14 cellular contexts compared by ENCODE assay signal in the genomic region with DNA sequence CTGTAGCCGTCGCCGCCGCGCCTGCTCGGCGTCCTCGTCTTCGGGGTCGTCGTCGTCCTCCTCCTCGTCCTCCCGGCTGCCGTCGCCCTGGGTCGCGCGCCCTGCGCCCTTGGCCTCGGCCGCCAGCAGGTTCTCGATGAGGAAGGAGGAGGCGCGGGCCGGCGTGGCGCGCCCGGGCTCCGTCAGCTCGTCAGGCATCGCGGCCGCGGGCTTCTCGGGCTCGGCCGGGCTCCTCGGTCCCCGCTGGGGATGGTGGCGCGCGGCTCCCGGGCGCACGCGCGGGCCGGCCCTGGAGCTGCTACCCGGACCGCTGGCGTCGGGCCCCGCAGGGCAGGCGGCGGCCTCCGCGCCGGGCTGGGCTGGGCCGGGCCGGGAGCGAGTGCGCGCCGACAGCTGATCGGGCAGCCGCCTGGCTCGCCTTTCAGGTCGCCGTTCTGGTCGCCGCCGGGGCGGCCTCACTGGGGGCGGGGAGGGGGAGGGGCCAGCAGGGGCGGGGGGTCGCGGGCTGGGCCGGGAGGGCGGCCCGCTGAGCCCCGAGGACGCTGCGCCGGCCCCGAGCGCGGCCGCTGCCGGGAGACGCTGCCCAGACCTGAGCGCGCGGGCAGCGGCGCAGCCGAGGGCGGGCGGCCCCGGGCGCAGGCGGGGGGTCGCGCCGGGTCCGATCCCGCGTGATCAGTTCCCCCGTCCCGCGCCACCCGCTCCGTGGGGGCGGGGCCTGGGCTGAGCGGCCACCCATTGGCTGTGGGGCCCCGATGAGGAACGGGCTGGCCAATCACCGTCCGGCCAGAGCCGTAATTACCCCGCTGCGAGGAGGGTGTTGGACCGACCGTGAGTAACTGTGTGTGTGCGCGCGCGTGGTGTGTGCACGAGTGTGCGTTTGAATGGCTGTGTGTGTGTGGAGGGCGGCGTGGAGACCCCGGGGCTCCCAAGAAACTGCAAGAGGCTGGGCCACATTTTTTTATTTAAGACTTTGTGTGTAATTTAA. TPM values are rescaled to one million over a fixed set of nuclear protein-coding genes. Genes with fewer than 3 reads are reported as not detected.
DNase-seq lines count a peak whose midpoint lies in the region; ATAC-seq and TF ChIP-seq lines count a peak whose summit lies in the region.
"Had no signal": no experiment of that assay in that cellular context is flagged by ENCODE, and none has a peak within 500 bp of the region (broad histone marks: within the 10 kb centered on the region; RNA-seq: fewer than 3 reads in every experiment).

Gene HMX1, minus strand, starts transcription at position 423 of the 985 bp plus-strand sequence. Its CDS starts 225 bp downstream, at position 198.

- H3K14ac ChIP-seq in neuronal stem cell (ENCODE audit: low read length), result no peak within 1 kb of the TSS

- intact Hi-C loops in esophagus muscularis mucosa (cut with DNase I), result no loop called here

- H4K8ac ChIP-seq in neuronal stem cell (ENCODE audit: low read depth, low read length), result no peak within 1 kb of the TSS

- H3K4me2 ChIP-seq in neuronal stem cell (ENCODE audit: insufficient read depth, low read length, poor library complexity, severe bottlenecking), result peak within 1 kb of the TSS; percentile 80

- TF ChIP-seq POLR2A in esophagus muscularis mucosa (IDR thresholded peaks at IDR 0.05; ENCODE audit: low read depth), result no peak

- H3K4ac ChIP-seq in neuronal stem cell (ENCODE audit: low read length), result no peak within 1 kb of the TSS

- 3% methylated on average over 15 of the region's 134 CpGs for WGBS in esophagus muscularis mucosa
- no CpG with 5 or more reads among the region's 134 CpGs for WGBS in neuronal stem cell (ENCODE audit: extremely low coverage in 2 of 2, insufficient read length in 2 of 2, insufficient replicate concordance in 1 of 2), 2 donors

- peaks cover 1% of the 10 kb centered on the region for H3K79me1 ChIP-seq in neuronal stem cell (ENCODE audit: low read depth, low read length)

- H3K27ac ChIP-seq in esophagus muscularis mucosa (replicated peaks in 1 of 4) (no peak within 1 kb of the TSS), neuronal stem cell (replicated peaks; ENCODE audit: low read length) (no peak within 1 kb of the TSS)

- DNase-seq in NCI-H2171 (lab: John Stamatoyannopoulos, UW), result peak; percentile 77
- DNase-seq in esophagus muscularis mucosa (ENCODE audit: extremely low spot score), result no peak
- DNase-seq in neuronal stem cell (ENCODE audit: low spot score), result no peak
- DNase-seq in NCI-H226, result no peak
- DNase-seq: EL, MV-4-11, PC-3, small intestine had no signal

- H3K23ac ChIP-seq in neuronal stem cell (ENCODE audit: low read depth, low read length, poor library complexity), result no peak within 1 kb of the TSS

- TF ChIP-seq CTCF in esophagus muscularis mucosa (IDR thresholded peaks at IDR 0.05), result no peak

- H3K27me3 ChIP-seq in esophagus muscularis mucosa, result peaks cover 0 to 100% (median 45%) of the 10 kb centered on the region in 4 donors
- H3K27me3 ChIP-seq in neuronal stem cell (ENCODE audit: control insufficient read depth in 3 of 3, insufficient read depth in 3 of 3, low read depth in 1 of 3, low read length in 3 of 3), result peaks cover 94 to 99% (median 97%) of the 10 kb centered on the region in 3 experiments

- H2BK12ac ChIP-seq in neuronal stem cell (ENCODE audit: low read length), result peak within 1 kb of the TSS; percentile 58

- no peak for ATAC-seq in GM18517 (IDR thresholded peaks at IDR 0.05; ENCODE audit: unreplicated experiment)
- ATAC-seq in GM19395 (IDR thresholded peaks at IDR 0.05; ENCODE audit: unreplicated experiment), result no peak
- ATAC-seq in HG03095 (IDR thresholded peaks at IDR 0.05; ENCODE audit: unreplicated experiment), result no peak
- ATAC-seq: PC-3 had no signal

- peak within 1 kb of the TSS; percentile 83 for H3K18ac ChIP-seq in neuronal stem cell (ENCODE audit: low read length)

- H2BK120ac ChIP-seq in neuronal stem cell (ENCODE audit: low read depth, low read length), result no peak within 1 kb of the TSS

- peak within 1 kb of the TSS; percentile 81 for H2BK15ac ChIP-seq in neuronal stem cell (ENCODE audit: low read length)

- no peak within 1 kb of the TSS for H2AFZ ChIP-seq in neuronal stem cell (ENCODE audit: low read length)

- no peaks in the 10 kb centered on the region for H3K36me3 ChIP-seq in ES-I3 (ENCODE audit: insufficient read depth, low read length)
- H3K36me3 ChIP-seq in esophagus muscularis mucosa, result no peaks in the 10 kb centered on the region
- H3K36me3 ChIP-seq in neuronal stem cell (replicated peaks in 1 of 2; ENCODE audit: control insufficient read depth in 2 of 2, insufficient read depth in 2 of 2, low read length in 2 of 2), result peaks cover 0 to 2% of the 10 kb centered on the region in 2 donors

- H3K9ac ChIP-seq in ES-I3 (ENCODE audit: low read depth, low read length) (peak within 1 kb of the TSS; percentile 36; the same call in 1 of the 2 replicates), neuronal stem cell (ENCODE audit: low read depth, low read length, poor library complexity) (peak within 1 kb of the TSS; percentile 44)

- peak within 1 kb of the TSS; percentile 32 for H2AK5ac ChIP-seq in neuronal stem cell (ENCODE audit: low read depth, low read length)

- H4K91ac ChIP-seq in neuronal stem cell (ENCODE audit: low read depth, low read length, poor library complexity), result no peak within 1 kb of the TSS

- H3K4me1 ChIP-seq in ES-I3 (ENCODE audit: insufficient read depth, low read length), result no peaks in the 10 kb centered on the region
- H3K4me1 ChIP-seq in esophagus muscularis mucosa, result peaks cover 0 to 43% (median 30%) of the 10 kb centered on the region in 4 donors
- H3K4me1 ChIP-seq in neuronal stem cell (ENCODE audit: control insufficient read depth in 2 of 2, insufficient read depth in 1 of 2, low read depth in 1 of 2, low read length in 2 of 2), result no peaks in the 10 kb centered on the region

- peak within 1 kb of the TSS; percentile 28 to 42 (median 30) for H3K4me3 ChIP-seq in esophagus muscularis mucosa
- peak within 1 kb of the TSS in 1 of 2 donors; percentile 74 for H3K4me3 ChIP-seq in neuronal stem cell (ENCODE audit: low read length in 2 of 2)

- H3K9me3 ChIP-seq in ES-I3 (ENCODE audit: control insufficient read depth, insufficient read depth, low read length), result no peaks in the 10 kb centered on the region
- H3K9me3 ChIP-seq in esophagus muscularis mucosa, result no peaks in the 10 kb centered on the region
- peaks cover 0 to 11% of the 10 kb centered on the region in 2 donors for H3K9me3 ChIP-seq in neuronal stem cell (replicated peaks in 1 of 2; ENCODE audit: control insufficient read depth in 2 of 2, insufficient read depth in 1 of 2, low read depth in 1 of 2, low read length in 2 of 2)

- TF ChIP-seq EP300 in esophagus muscularis mucosa (IDR thresholded peaks at IDR 0.05), result no peak

- H2BK5ac ChIP-seq in neuronal stem cell (ENCODE audit: low read length), result no peak within 1 kb of the TSS

RNA-seq across cellular contexts. Expression of gene HMX1, which starts in this region (rescaled TPM):
- under 1 TPM in 1 of 4 donors, not detected in 3; 0.17 TPM for total RNA-seq in esophagus muscularis mucosa
- polyA plus RNA-seq in neuronal stem cell (2013, experiment 1 of 2), result 0.04 TPM
- polyA plus RNA-seq in neuronal stem cell (2013, experiment 2 of 2), result 0.07 TPM
- total RNA-seq: activated CD8-positive, alpha-beta memory T cell treated with anti-CD3 and anti-CD28 coated beads for 36 hours; PC-3 had no signal
- polyA plus RNA-seq: keratinocyte, small intestine had no signal
